15 cellular contexts compared by ENCODE assay signal in the genomic region with DNA sequence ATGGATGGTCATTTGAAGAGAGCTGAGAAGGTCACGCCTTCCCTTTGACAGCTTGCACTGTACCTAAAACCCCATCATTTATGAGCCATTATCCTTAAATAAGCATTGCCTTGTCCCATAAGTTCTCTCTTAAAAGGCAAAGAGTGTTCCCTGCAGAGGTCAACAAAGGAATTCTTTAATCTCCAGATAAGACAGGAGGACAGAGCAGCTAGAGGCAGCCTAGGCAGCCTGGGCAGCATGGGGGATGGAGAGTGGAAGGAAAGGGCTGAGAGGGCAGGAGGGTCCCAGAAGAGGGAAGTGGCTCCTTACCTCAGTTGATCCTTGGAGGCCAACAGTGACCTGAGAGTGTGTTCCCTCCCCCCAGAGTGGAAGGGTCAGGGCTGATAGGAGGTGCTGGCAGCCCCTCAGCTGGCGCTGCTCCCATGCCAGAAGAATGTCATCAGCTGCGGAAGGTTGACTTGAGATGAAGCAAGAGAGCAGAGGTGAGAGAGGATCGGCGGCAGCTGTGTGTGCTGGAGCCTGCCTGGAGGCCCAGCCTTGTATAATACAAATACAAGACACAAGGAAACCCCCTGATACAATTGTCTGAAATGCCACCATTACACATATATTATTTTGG. TPM values are rescaled to one million over a fixed set of nuclear protein-coding genes. Genes with fewer than 3 reads are reported as not detected.
A peak's percentile ranks its signal among the peaks of the same experiment; 100 is the strongest.
DNase-seq lines count a peak whose midpoint lies in the region; ATAC-seq and TF ChIP-seq lines count a peak whose summit lies in the region.
"Had no signal": no experiment of that assay in that cellular context is flagged by ENCODE, and none has a peak within 500 bp of the region (broad histone marks: within the 10 kb centered on the region; RNA-seq: fewer than 3 reads in every experiment).

No MANE protein-coding gene starts in this region.

- DNase-seq in ascending aorta (ENCODE audit: low spot score in 2 of 2) = no peak
- DNase-seq in left cardiac atrium = peak; percentile 68
- DNase-seq in tibial artery = peak in 1 of 2 donors; percentile 80
- no peak for DNase-seq in activated naive CD8-positive, alpha-beta T cell treated with anti-CD3 and anti-CD28 coated beads for 36 hours
- no peak for DNase-seq in GM03348 (ENCODE audit: low spot score)
- no peak for DNase-seq in natural killer cell treated with Interleukin-12 subunit alpha and Interleukin-12 subunit beta and Interleukin-15 and Interleukin-18, amount 100 ng/mL, for 72 hours (ENCODE audit: low spot score)
- DNase-seq: glutamatergic neuron, Karpas-422, NCI-H1694 treated with DMSO at 0.1 percent for 48 hours, NCI-H526 treated with DMSO at 0.1 percent for 48 hours had no signal

- no peaks in the 10 kb centered on the region for H3K27me3 ChIP-seq in ascending aorta
- no peaks in the 10 kb centered on the region for H3K27me3 ChIP-seq in muscle layer of duodenum (ENCODE audit: low read depth, low read length)
- no peaks in the 10 kb centered on the region for H3K27me3 ChIP-seq in tibial artery

- no peaks in the 10 kb centered on the region for H3K4me1 Mint-ChIP-seq in activated naive CD8-positive, alpha-beta T cell treated with anti-CD3 and anti-CD28 coated beads for 36 hours
- peaks cover 0 to 8% of the 10 kb centered on the region in 2 donors for H3K4me1 Mint-ChIP-seq in natural killer cell treated with Interleukin-12 subunit alpha and Interleukin-12 subunit beta and Interleukin-15 and Interleukin-18, amount 100 ng/mL, for 72 hours (ENCODE audit: low read depth in 2 of 2)

- no peaks in the 10 kb centered on the region for H3K27me3 Mint-ChIP-seq in activated naive CD8-positive, alpha-beta T cell treated with anti-CD3 and anti-CD28 coated beads for 36 hours
- H3K27me3 Mint-ChIP-seq in natural killer cell treated with Interleukin-12 subunit alpha and Interleukin-12 subunit beta and Interleukin-15 and Interleukin-18, amount 100 ng/mL, for 72 hours = no peaks in the 10 kb centered on the region

- TF ChIP-seq CTCF in ascending aorta (IDR thresholded peaks at IDR 0.05) = no peak
- TF ChIP-seq CTCF in tibial artery (IDR thresholded peaks at IDR 0.05) = no peak

- H3K9me3 ChIP-seq in ascending aorta (no peaks in the 10 kb centered on the region), muscle layer of duodenum (ENCODE audit: control insufficient read depth in 1 of 2, low read length in 2 of 2) (no peaks in the 10 kb centered on the region), tibial artery (no peaks in the 10 kb centered on the region)

- intact Hi-C loops in ascending aorta (cut with DNase I) (loop anchor here (2.0 kb wide), 1 partner anchor 23 kb away; the partner anchor contains the start of gene RASL12), left cardiac atrium (cut with DNase I) (loop anchor here in 1 of 2 donors (5.0 kb wide), 1 partner anchor 37 kb away; no protein-coding TSS in a partner anchor), tibial artery (cut with DNase I; ENCODE audit: low total_unique reads) (no loop called here)

- H3K4me3 ChIP-seq in ascending aorta (no peak overlapping the region), muscle layer of duodenum (ENCODE audit: low read depth in 1 of 2, low read length in 2 of 2) (no peak overlapping the region), tibial artery (no peak overlapping the region)
- H3K4me3 ChIP-seq: GM23338 had no signal

- H3K4me1 ChIP-seq in ascending aorta (peaks cover 42 to 82% of the 10 kb centered on the region in 2 donors), muscle layer of duodenum (ENCODE audit: control insufficient read depth in 1 of 2, insufficient read depth in 2 of 2, low read length in 2 of 2) (peaks cover 4% of the 10 kb centered on the region in 2 donors), tibial artery (peaks cover under 1 to 97% (median 83%) of the 10 kb centered on the region in 4 donors)

- H3K27ac ChIP-seq in ascending aorta (peak overlapping the region; percentile 96 to 98), muscle layer of duodenum (ENCODE audit: low read length) (peak overlapping the region; percentile 60), tibial artery (peak overlapping the region; percentile 95 to 96)
- H3K27ac ChIP-seq: C4-2B had no signal

- ATAC-seq in left cardiac atrium (peak; percentile 17 to 42), GM21526 (IDR thresholded peaks at IDR 0.05; ENCODE audit: low FRiP score, unreplicated experiment) (no peak)
- ATAC-seq in natural killer cell treated with Interleukin-12 subunit alpha and Interleukin-12 subunit beta and Interleukin-15 and Interleukin-18, amount 100 ng/mL, for 72 hours = no peak
- ATAC-seq: GM23338 had no signal

- H3K36me3 ChIP-seq in ascending aorta (no peaks in the 10 kb centered on the region), muscle layer of duodenum (ENCODE audit: control insufficient read depth in 1 of 2, insufficient read depth in 2 of 2, low read length in 2 of 2) (no peaks in the 10 kb centered on the region), tibial artery (no peaks in the 10 kb centered on the region)

- no peaks in the 10 kb centered on the region for H3K9me3 Mint-ChIP-seq in activated naive CD8-positive, alpha-beta T cell treated with anti-CD3 and anti-CD28 coated beads for 36 hours
- H3K9me3 Mint-ChIP-seq in natural killer cell treated with Interleukin-12 subunit alpha and Interleukin-12 subunit beta and Interleukin-15 and Interleukin-18, amount 100 ng/mL, for 72 hours = no peaks in the 10 kb centered on the region
- H3K9me3 Mint-ChIP-seq: GM23338 had no signal

- no peaks in the 10 kb centered on the region for H3K36me3 Mint-ChIP-seq in activated naive CD8-positive, alpha-beta T cell treated with anti-CD3 and anti-CD28 coated beads for 36 hours
- H3K36me3 Mint-ChIP-seq in natural killer cell treated with Interleukin-12 subunit alpha and Interleukin-12 subunit beta and Interleukin-15 and Interleukin-18, amount 100 ng/mL, for 72 hours = no peaks in the 10 kb centered on the region

- H3K4me3 Mint-ChIP-seq in activated naive CD8-positive, alpha-beta T cell treated with anti-CD3 and anti-CD28 coated beads for 36 hours = no peak overlapping the region
- no peak overlapping the region for H3K4me3 Mint-ChIP-seq in natural killer cell treated with Interleukin-12 subunit alpha and Interleukin-12 subunit beta and Interleukin-15 and Interleukin-18, amount 100 ng/mL, for 72 hours
- H3K4me3 Mint-ChIP-seq: GM23338 had no signal

- H3K27ac Mint-ChIP-seq in activated naive CD8-positive, alpha-beta T cell treated with anti-CD3 and anti-CD28 coated beads for 36 hours = no peak overlapping the region
- no peak overlapping the region for H3K27ac Mint-ChIP-seq in natural killer cell treated with Interleukin-12 subunit alpha and Interleukin-12 subunit beta and Interleukin-15 and Interleukin-18, amount 100 ng/mL, for 72 hours
- H3K27ac Mint-ChIP-seq: GM23338 had no signal

RNA-seq across cellular contexts. Expression of gene KBTBD13, which starts 12.8 kb away (rescaled TPM):
- total RNA-seq in ascending aorta (0.21 TPM), left cardiac atrium (1 to 10 TPM; 2.6 to 5.2 TPM)
- total RNA-seq in activated naive CD8-positive, alpha-beta T cell treated with anti-CD3 and anti-CD28 coated beads for 36 hours = not detected
- not detected for total RNA-seq in natural killer cell treated with Interleukin-12 subunit alpha and Interleukin-12 subunit beta and Interleukin-15 and Interleukin-18, amount 100 ng/mL, for 72 hours
- total RNA-seq: GM23338, omental fat pad had no signal

RNA-seq across cellular contexts. Expression of gene RASL12, which starts 21.5 kb away (rescaled TPM):
- total RNA-seq in ascending aorta (187 TPM), left cardiac atrium (10 to 100 TPM; 53.3 to 63.3 TPM)
- not detected for total RNA-seq in activated naive CD8-positive, alpha-beta T cell treated with anti-CD3 and anti-CD28 coated beads for 36 hours
- total RNA-seq in natural killer cell treated with Interleukin-12 subunit alpha and Interleukin-12 subunit beta and Interleukin-15 and Interleukin-18, amount 100 ng/mL, for 72 hours = not detected

RNA-seq across cellular contexts. Expression of gene UBAP1L, which starts 25.7 kb away (rescaled TPM):
- total RNA-seq in ascending aorta = 10.9 TPM
- total RNA-seq in left cardiac atrium = 1 to 10 TPM; 2.1 to 2.9 TPM
- total RNA-seq in activated naive CD8-positive, alpha-beta T cell treated with anti-CD3 and anti-CD28 coated beads for 36 hours = 1 to 10 TPM; 2.2 to 2.7 TPM
- 10 to 100 TPM in 1 of 2 donors, 1 to 10 TPM in 1; 5.7 to 14.2 TPM for total RNA-seq in natural killer cell treated with Interleukin-12 subunit alpha and Interleukin-12 subunit beta and Interleukin-15 and Interleukin-18, amount 100 ng/mL, for 72 hours

RNA-seq across cellular contexts. Expression of gene SLC51B, which starts 44.1 kb away (rescaled TPM):
- total RNA-seq in ascending aorta (not detected), left cardiac atrium (not detected)
- not detected for total RNA-seq in activated naive CD8-positive, alpha-beta T cell treated with anti-CD3 and anti-CD28 coated beads for 36 hours
- not detected for total RNA-seq in natural killer cell treated with Interleukin-12 subunit alpha and Interleukin-12 subunit beta and Interleukin-15 and Interleukin-18, amount 100 ng/mL, for 72 hours
- total RNA-seq: GM23338, omental fat pad had no signal

RNA-seq across cellular contexts. Expression of gene PDCD7, which starts 44.3 kb away (rescaled TPM):
- total RNA-seq in ascending aorta (9.2 TPM), left cardiac atrium (10 to 100 TPM; 15.7 to 19.3 TPM)
- total RNA-seq in activated naive CD8-positive, alpha-beta T cell treated with anti-CD3 and anti-CD28 coated beads for 36 hours = 10 to 100 TPM; 33.1 to 34.3 TPM
- 10 to 100 TPM; 30.3 to 41.2 TPM for total RNA-seq in natural killer cell treated with Interleukin-12 subunit alpha and Interleukin-12 subunit beta and Interleukin-15 and Interleukin-18, amount 100 ng/mL, for 72 hours

Comparison
In these comparisons a context has a peak if more than half of its experiments do, and no peak if none do; other contexts are left out.
1. ATAC-seq: peak in left cardiac atrium (2 of 2); none in GM21526 (single experiment) and natural killer cell treated with Interleukin-12 subunit alpha and Interleukin-12 subunit beta and Interleukin-15 and Interleukin-18, amount 100 ng/mL, for 72 hours (0 of 2).
2. RNA of gene RASL12, which starts 21.5 kb away (total RNA-seq): 187 TPM in ascending aorta (single experiment) and 53.3 to 63.3 TPM in left cardiac atrium; not detected in activated naive CD8-positive, alpha-beta T cell treated with anti-CD3 and anti-CD28 coated beads for 36 hours and not detected in natural killer cell treated with Interleukin-12 subunit alpha and Interleukin-12 subunit beta and Interleukin-15 and Interleukin-18, amount 100 ng/mL, for 72 hours; every median in the first group is over 10 times any median in the second.
3. Peak in every context shown above with its lines, with median percentiles within 50 percentile points of each other: H3K27ac ChIP-seq.